8 cellular contexts compared by ENCODE assay signal in the genomic region with DNA sequence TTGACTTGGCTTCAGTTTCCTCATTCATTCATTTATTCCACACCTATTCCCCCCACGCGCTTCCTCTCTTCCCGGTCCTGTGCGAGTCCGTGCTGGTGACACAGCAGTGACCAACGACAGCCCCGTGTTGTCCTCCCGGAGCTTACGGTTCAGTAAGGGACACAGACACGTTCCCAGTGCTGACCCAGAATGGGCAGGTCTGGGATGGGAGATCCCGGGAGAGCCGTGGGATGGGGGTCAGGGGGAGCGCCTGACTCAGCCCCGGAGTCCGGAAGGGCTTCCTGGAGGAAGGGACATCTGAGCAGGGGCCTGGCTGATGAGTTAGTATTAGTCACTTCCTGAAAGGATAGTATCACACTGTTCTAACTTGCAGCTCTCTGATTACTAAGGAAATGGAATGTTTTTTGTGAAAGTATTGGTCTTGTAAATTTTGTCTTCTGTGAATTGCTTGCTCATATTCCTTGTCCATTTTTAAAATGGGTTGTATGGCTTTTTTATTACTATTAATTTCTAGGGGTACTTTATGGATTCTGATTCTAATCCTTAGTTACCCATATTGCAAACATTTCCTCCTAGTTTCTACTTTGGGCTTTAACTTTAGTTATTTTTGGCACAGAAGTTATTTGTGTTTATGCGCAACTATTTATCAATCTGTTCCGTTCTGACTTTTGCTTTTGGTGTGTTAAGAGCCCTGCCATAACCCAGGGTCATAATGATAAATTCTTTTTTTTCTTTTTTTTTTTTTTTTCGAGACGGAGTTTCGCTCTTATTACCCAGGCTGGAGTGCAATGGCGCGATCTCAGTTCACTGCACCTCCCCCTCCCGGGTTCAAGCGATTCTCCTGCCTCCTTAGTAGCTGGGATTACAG. TPM values are rescaled to one million over a fixed set of nuclear protein-coding genes. Genes with fewer than 3 reads are reported as not detected.
DNase-seq lines count a peak whose midpoint lies in the region; ATAC-seq and TF ChIP-seq lines count a peak whose summit lies in the region.

No MANE protein-coding gene starts in this region.

- DNase-seq in DND-41, result no peak
- DNase-seq in SHP77 (lab: John Stamatoyannopoulos, UW), result peak; percentile 56
- DNase-seq in MCF 10A (ENCODE audit: unreplicated experiment), result peak; percentile 98
- DNase-seq in immature natural killer cell, result no peak
- DNase-seq in smooth muscle cell of the brain vasculature (ENCODE audit: low read depth, low spot score), result peak; percentile 57
- DNase-seq in superior temporal gyrus (ENCODE audit: extremely low spot score), result no peak

- H3K4me1 Mint-ChIP-seq in MCF 10A (ENCODE audit: insufficient read depth, unreplicated experiment), result peaks cover 34% of the 10 kb centered on the region
- peaks cover 42 to 47% of the 10 kb centered on the region in 2 donors for H3K4me1 Mint-ChIP-seq in immature natural killer cell

- H3K27me3 ChIP-seq in DND-41 (ENCODE audit: insufficient read depth, low read length, poor library complexity), result peaks cover 8% of the 10 kb centered on the region

- POLR2A ChIA-PET in MCF 10A (lab: Yijun Ruan, JAX), result interaction anchor here (0.6 to 3.4 kb wide), 23 partner anchors 9 to 1042 kb away, joined by 3 to 82 read pairs (median 6); partner anchors contain the start of genes FOSB, PPP1R13L and SIX5

- H3K36me3 ChIP-seq in DND-41 (ENCODE audit: insufficient read depth, low read length), result peaks cover 11% of the 10 kb centered on the region

- peak overlapping the region; percentile 96 for H3K4me2 ChIP-seq in DND-41 (ENCODE audit: insufficient read depth, low read length)

- TF ChIP-seq CTCF in DND-41 (IDR thresholded peaks at IDR 0.05; ENCODE audit: borderline replicate concordance, extremely low read depth, low read length, poor library complexity, severe bottlenecking) (no peak), MCF 10A (IDR thresholded peaks at IDR 0.05; ENCODE audit: unreplicated experiment) (no peak)

- peaks cover 20% of the 10 kb centered on the region for H3K36me3 Mint-ChIP-seq in MCF 10A (ENCODE audit: insufficient read depth, unreplicated experiment)
- H3K36me3 Mint-ChIP-seq in immature natural killer cell, result no peaks in the 10 kb centered on the region

- no peaks in the 10 kb centered on the region for H3K27me3 Mint-ChIP-seq in MCF 10A (ENCODE audit: insufficient read depth, unreplicated experiment)
- peaks cover 5 to 7% (median 6%) of the 10 kb centered on the region in 3 donors for H3K27me3 Mint-ChIP-seq in immature natural killer cell (ENCODE audit: low read depth in 3 of 3)

- H3K9me3 Mint-ChIP-seq in MCF 10A (ENCODE audit: unreplicated experiment) (no peaks in the 10 kb centered on the region), immature natural killer cell (no peaks in the 10 kb centered on the region)

- CTCF ChIA-PET in MCF 10A (lab: Yijun Ruan, JAX), result interaction anchor here (0.6 to 21.1 kb wide), 5 partner anchors 10 to 1826 kb away, joined by 3 to 386 read pairs (median 3); no protein-coding TSS in a partner anchor

- intact Hi-C loops in MCF 10A (cut with micrococcal nuclease), result no loop called here

- H3K4me3 ChIP-seq in DND-41 (ENCODE audit: low read depth in 1 of 2, low read length in 2 of 2), result peak overlapping the region in 1 of 2 experiments; percentile 76; a peak in 3 of 4 replicates

- H3K9me3 ChIP-seq in DND-41 (ENCODE audit: insufficient read depth, low read length, severe bottlenecking), result no peaks in the 10 kb centered on the region

- H3K4me1 ChIP-seq in DND-41 (ENCODE audit: insufficient read depth, low read length), result peaks cover 32% of the 10 kb centered on the region

- H3K4me3 Mint-ChIP-seq in MCF 10A (ENCODE audit: unreplicated experiment), result peak overlapping the region; percentile 97
- H3K4me3 Mint-ChIP-seq in immature natural killer cell, result peak overlapping the region; percentile 87 to 97 (median 94)

- peaks cover 11% of the 10 kb centered on the region for H3K79me2 ChIP-seq in DND-41 (ENCODE audit: insufficient read depth, low read length)

- peak overlapping the region; percentile 64 for H3K27ac ChIP-seq in DND-41 (ENCODE audit: low read length)

- H4K20me1 ChIP-seq in DND-41 (ENCODE audit: insufficient read depth, low read length), result no peaks in the 10 kb centered on the region

- ATAC-seq in DND-41 (ENCODE audit: insufficient read depth, low read depth), result no peak
- ATAC-seq in HG02970 (IDR thresholded peaks at IDR 0.05; ENCODE audit: low FRiP score, unreplicated experiment), result peak; percentile 7
- ATAC-seq in HG03280 (IDR thresholded peaks at IDR 0.05; ENCODE audit: unreplicated experiment), result no peak

- BruUV-seq in MCF 10A (replicated peaks; lab: Mats Ljungman, UMichigan), result TSS peak; percentile 84

- peak overlapping the region; percentile 66 for H3K9ac ChIP-seq in DND-41 (ENCODE audit: low read depth, low read length)

- peak overlapping the region; percentile 89 for H2AFZ ChIP-seq in DND-41 (ENCODE audit: low read depth, low read length)

- H3K27ac Mint-ChIP-seq in MCF 10A (ENCODE audit: low read depth, unreplicated experiment), result peak overlapping the region; percentile 100
- H3K27ac Mint-ChIP-seq in immature natural killer cell, result peak overlapping the region; percentile 84 to 96 (median 92)

RNA-seq across cellular contexts. Expression of gene ERCC1, which starts 0.7 kb away (rescaled TPM):
- 186 and 227 TPM in 2 replicates for total RNA-seq in MCF 10A (2022)
- polyA plus RNA-seq in immature natural killer cell, result 10 to 100 TPM; 50.8 to 62.2 (median 54.5) TPM

RNA-seq across cellular contexts. Expression of gene POLR1G, which starts 18.0 kb away (rescaled TPM):
- total RNA-seq in MCF 10A (2022), result 9.6 and 17.6 TPM in 2 replicates
- 1 to 10 TPM in 1 of 3 donors, under 1 TPM in 2; 0.43 to 2.3 (median 0.77) TPM for polyA plus RNA-seq in immature natural killer cell

RNA-seq across cellular contexts. Expression of gene PPP1R13L, which starts 19.6 kb away (rescaled TPM):
- total RNA-seq in MCF 10A (2022), result 142 and 161 TPM in 2 replicates
- polyA plus RNA-seq in immature natural killer cell, result under 1 TPM in 2 of 3 donors, not detected in 1; 0.08 to 0.84 TPM

RNA-seq across cellular contexts. Expression of gene FOSB, which starts 43.4 kb away (rescaled TPM):
- 13.3 and 29.3 TPM in 2 replicates for total RNA-seq in MCF 10A (2022)
- 10 to 100 TPM; 11.6 to 30.1 (median 11.6) TPM for polyA plus RNA-seq in immature natural killer cell

RNA-seq across cellular contexts. Expression of gene ERCC2, which starts 54.1 kb away (rescaled TPM):
- 19.2 and 27.8 TPM in 2 replicates for total RNA-seq in MCF 10A (2022)
- polyA plus RNA-seq in immature natural killer cell, result 1 to 10 TPM; 2.4 to 8.7 (median 3.1) TPM

Comparison
In these comparisons a context has a peak if more than half of its experiments do, and no peak if none do; other contexts are left out.
1. DNase-seq: peak in SHP77 (2 of 2), MCF 10A (single experiment) and smooth muscle cell of the brain vasculature (single experiment); none in DND-41 (single experiment), immature natural killer cell (0 of 3) and superior temporal gyrus (single experiment).